ENCODE assay signal across 6 cellular contexts in the genomic region with DNA sequence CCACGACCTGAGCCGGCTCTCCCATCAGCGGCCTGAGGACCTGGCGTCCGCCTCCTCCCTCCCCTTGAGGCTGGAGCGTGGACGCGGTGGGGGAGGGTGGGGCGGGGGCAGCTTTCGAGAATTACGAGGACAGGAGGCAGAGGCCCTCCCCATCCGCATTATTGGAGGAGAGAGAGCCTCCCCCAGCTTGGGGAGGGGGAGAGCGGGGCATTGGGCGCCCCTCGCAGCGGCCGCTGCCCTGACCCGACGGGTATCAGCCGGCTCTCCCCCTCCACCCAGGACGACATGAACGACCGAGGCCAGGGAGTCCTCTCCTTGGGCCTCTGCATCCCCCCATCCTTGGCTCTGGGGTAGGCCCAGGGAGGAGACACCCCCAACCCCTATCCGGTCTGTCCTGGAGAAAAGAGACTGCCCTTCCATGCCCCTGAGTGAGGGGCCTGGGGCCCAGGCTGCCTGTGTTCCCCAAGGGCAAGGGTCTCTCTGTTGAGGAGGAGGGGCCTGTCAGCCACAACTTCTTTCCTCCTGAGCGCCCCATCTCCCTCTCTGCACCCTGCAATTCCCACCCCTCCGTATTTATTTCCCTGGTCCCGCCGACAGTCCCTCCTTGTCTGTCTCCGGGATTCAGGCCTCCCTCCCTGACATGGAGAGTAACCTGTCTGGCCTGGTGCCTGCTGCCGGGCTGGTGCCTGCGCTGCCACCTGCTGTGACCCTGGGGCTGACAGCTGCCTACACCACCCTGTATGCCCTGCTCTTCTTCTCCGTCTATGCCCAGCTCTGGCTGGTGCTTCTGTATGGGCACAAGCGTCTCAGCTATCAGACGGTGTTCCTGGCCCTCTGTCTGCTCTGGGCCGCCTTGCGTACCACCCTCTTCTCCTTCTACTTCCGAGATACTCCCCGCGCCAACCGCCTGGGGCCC. TPM values are rescaled to one million over a fixed set of nuclear protein-coding genes. Genes with fewer than 3 reads are reported as not detected.
A peak's percentile ranks its signal among the peaks of the same experiment; 100 is the strongest.
DNase-seq lines count a peak whose midpoint lies in the region; TF ChIP-seq lines count a peak whose summit lies in the region.

No MANE protein-coding gene starts in this region.

- CTCF ChIA-PET in mammary epithelial cell (lab: Charles Lee; ENCODE audit: low non-redundant PET), result interaction anchor here (0.7 kb wide), 1 partner anchor 165 kb away, joined by 3 read pairs; no protein-coding TSS in a partner anchor

- H3K9ac ChIP-seq in mammary epithelial cell (ENCODE audit: insufficient read depth, low read length), result no peak overlapping the region

- H3K27ac ChIP-seq in mammary epithelial cell (ENCODE audit: insufficient read depth, low read depth, low read length), result peak overlapping the region; percentile 33

- H3K9me3 ChIP-seq in mammary epithelial cell (replicated peaks; ENCODE audit: insufficient read depth, low read length) (no peaks in the 10 kb centered on the region), neuron (ENCODE audit: low read length) (no peaks in the 10 kb centered on the region)

- no TSS peak for BruUV-seq in mammary epithelial cell (replicated peaks; lab: Mats Ljungman, UMichigan)

- peak; percentile 74 for DNase-seq in D341Med (ENCODE audit: low spot score)
- peak; percentile 1 for DNase-seq in MV-4-11 (lab: John Stamatoyannopoulos, UW)
- no peak for DNase-seq in mammary epithelial cell
- no peak for DNase-seq in foreskin melanocyte
- no peak for DNase-seq in mucosa of gallbladder (ENCODE audit: low spot score)

- H3K4me1 ChIP-seq in mammary epithelial cell (ENCODE audit: insufficient read depth, low read length), result peaks cover 15% of the 10 kb centered on the region
- peaks cover 16% of the 10 kb centered on the region for H3K4me1 ChIP-seq in neuron (ENCODE audit: insufficient read depth, low read length)

- peak overlapping the region; percentile 93 for H2AFZ ChIP-seq in mammary epithelial cell (ENCODE audit: low read depth, low read length)
- no peak overlapping the region for H2AFZ ChIP-seq in neuron (ENCODE audit: low read depth, low read length)

- WGBS in mammary epithelial cell (ENCODE audit: low coverage, missing lambda C conversion rate), result 61% methylated on average over 16 of the region's 40 CpGs

- intact Hi-C loops in mammary epithelial cell (cut with micrococcal nuclease), result loop anchor here (1.0 kb wide), 1 partner anchor 16 kb away; no protein-coding TSS in a partner anchor

- in situ Hi-C loops in mammary epithelial cell (cut with MboI; ENCODE audit: low sequenced_read_pairs in 2 of 2), result no loop called here

- peak overlapping the region; percentile 100 for H3K4me2 ChIP-seq in mammary epithelial cell (ENCODE audit: insufficient read depth, low read depth, low read length)

- H3K79me2 ChIP-seq in mammary epithelial cell (ENCODE audit: insufficient read depth, low read length), result peaks cover 17% of the 10 kb centered on the region

- peaks cover 3% of the 10 kb centered on the region for H3K36me3 ChIP-seq in mammary epithelial cell (ENCODE audit: insufficient read depth, low read length)
- peaks cover 7% of the 10 kb centered on the region for H3K36me3 ChIP-seq in neuron (ENCODE audit: insufficient read depth, low read length)

- dilution Hi-C loops in mammary epithelial cell (cut with HindIII; ENCODE audit: low sequenced_read_pairs), result no loop called here

- H3K27me3 ChIP-seq in mammary epithelial cell (ENCODE audit: insufficient read depth, low read length) (no peaks in the 10 kb centered on the region), neuron (ENCODE audit: insufficient read depth, low read length) (peaks cover 18% of the 10 kb centered on the region)

- TF ChIP-seq CTCF in mammary epithelial cell (conservative IDR thresholded peaks at IDR 0.05 in 1 of 2, IDR thresholded peaks at IDR 0.05 in 1 of 2; ENCODE audit: extremely low read depth in 1 of 2, insufficient read depth in 1 of 2, low read depth in 1 of 2, low read length in 2 of 2), result peak in 1 of 2 donors; percentile 32

- peak overlapping the region; percentile 58 to 81 (median 78) for H3K4me3 ChIP-seq in mammary epithelial cell (replicated peaks in 1 of 3; ENCODE audit: insufficient read depth in 1 of 3, low read depth in 2 of 3, low read length in 3 of 3)
- peak overlapping the region; percentile 97 for H3K4me3 ChIP-seq in neuron (ENCODE audit: low read length)

- no peaks in the 10 kb centered on the region for H4K20me1 ChIP-seq in mammary epithelial cell (ENCODE audit: insufficient read depth, low read length)

RNA-seq across cellular contexts. Expression of gene GPR137, which starts 0.5 kb away (rescaled TPM):
- 10 to 100 TPM in 1 of 2 donors, 1 to 10 TPM in 1; 4.7 to 35.3 TPM for total RNA-seq in mammary epithelial cell
- polyA plus RNA-seq in mammary epithelial cell, result 12.4 TPM
- 32.6 TPM for polyA minus RNA-seq in mammary epithelial cell
- total RNA-seq in mucosa of gallbladder, result 105 TPM

RNA-seq across cellular contexts. Expression of gene BAD, which starts 1.7 kb away (rescaled TPM):
- total RNA-seq in mammary epithelial cell, result 10 to 100 TPM; 52.2 to 54.9 TPM
- polyA plus RNA-seq in mammary epithelial cell, result 58.5 TPM
- 11.9 TPM for polyA minus RNA-seq in mammary epithelial cell
- 112 TPM for total RNA-seq in mucosa of gallbladder

RNA-seq across cellular contexts. Expression of gene KCNK4, which starts 5.0 kb away (rescaled TPM):
- not detected for total RNA-seq in mammary epithelial cell
- not detected for polyA plus RNA-seq in mammary epithelial cell
- polyA minus RNA-seq in mammary epithelial cell, result not detected
- not detected for total RNA-seq in mucosa of gallbladder

RNA-seq across cellular contexts. Expression of gene CATSPERZ, which starts 14.0 kb away (rescaled TPM):
- total RNA-seq in mammary epithelial cell (not detected), mucosa of gallbladder (0.29 TPM)
- polyA plus RNA-seq in mammary epithelial cell, result 1.0 TPM
- not detected for polyA minus RNA-seq in mammary epithelial cell

RNA-seq across cellular contexts. Expression of gene ESRRA, which starts 19.2 kb away (rescaled TPM):
- total RNA-seq in mammary epithelial cell, result 10 to 100 TPM; 44.8 to 67.0 TPM
- polyA plus RNA-seq in mammary epithelial cell, result 34.7 TPM
- 33.3 TPM for polyA minus RNA-seq in mammary epithelial cell
- 97.7 TPM for total RNA-seq in mucosa of gallbladder

Comparison
In these comparisons a context has a peak if more than half of its experiments do, and no peak if none do; other contexts are left out.
1. DNase-seq: peak in D341Med (single experiment) and MV-4-11 (single experiment); none in mammary epithelial cell (single experiment), foreskin melanocyte (single experiment) and mucosa of gallbladder (single experiment).